ENCODE assay signal across 16 cellular contexts in the genomic region with DNA sequence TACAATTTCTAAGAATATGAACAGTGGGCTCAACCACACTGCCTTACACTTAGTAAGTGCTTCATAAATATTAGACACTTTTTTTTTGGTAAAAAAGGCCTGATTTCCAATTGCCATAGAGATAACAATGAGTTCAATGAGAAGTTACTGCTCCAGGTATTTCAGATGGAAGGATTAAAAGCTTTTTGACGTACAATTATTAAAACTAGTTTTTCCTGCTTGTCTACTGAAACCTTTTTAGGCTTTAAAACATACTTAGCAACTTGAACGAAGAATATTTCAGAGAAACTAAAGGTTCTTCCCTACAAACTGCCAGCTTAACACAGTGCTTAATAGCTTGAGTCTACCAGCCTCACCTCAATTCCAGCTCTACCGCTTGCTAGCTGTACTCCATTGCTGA. TPM values are rescaled to one million over a fixed set of nuclear protein-coding genes. Genes with fewer than 3 reads are reported as not detected.
DNase-seq lines count a peak whose midpoint lies in the region; ATAC-seq and TF ChIP-seq lines count a peak whose summit lies in the region.
"Had no signal": no experiment of that assay in that cellular context is flagged by ENCODE, and none has a peak within 500 bp of the region (broad histone marks: within the 10 kb centered on the region; RNA-seq: fewer than 3 reads in every experiment).

No MANE protein-coding gene starts in this region.

- no peak overlapping the region for H3K14ac ChIP-seq in mesenchymal stem cell (ENCODE audit: low read length in 2 of 2)

- H3K9me3 Mint-ChIP-seq in mesothelial cell of epicardium = no peaks in the 10 kb centered on the region
- H3K9me3 Mint-ChIP-seq: CD4-positive, alpha-beta T cell had no signal

- H3K79me2 ChIP-seq in smooth muscle cell (ENCODE audit: low read depth) (no peaks in the 10 kb centered on the region), mammary epithelial cell (ENCODE audit: insufficient read depth, low read length) (no peaks in the 10 kb centered on the region)

- no peak overlapping the region for H3K18ac ChIP-seq in mesenchymal stem cell (ENCODE audit: low read depth in 1 of 2, low read length in 2 of 2)

- H3K27ac Mint-ChIP-seq in T-helper 17 cell (no peak overlapping the region), mesothelial cell of epicardium (peak overlapping the region; percentile 94)
- H3K27ac Mint-ChIP-seq: CD4-positive, alpha-beta T cell had no signal

- H3K4me1 Mint-ChIP-seq in T-helper 17 cell (peaks cover 30% of the 10 kb centered on the region), mesothelial cell of epicardium (peaks cover 30% of the 10 kb centered on the region)

- H3K36me3 Mint-ChIP-seq in T-helper 17 cell (ENCODE audit: low read depth) (no peaks in the 10 kb centered on the region), mesothelial cell of epicardium (peaks cover 45% of the 10 kb centered on the region)

- no peak overlapping the region for H3K4ac ChIP-seq in mesenchymal stem cell (ENCODE audit: low read depth in 1 of 2, low read length in 2 of 2)

- no peak overlapping the region for H3K23ac ChIP-seq in mesenchymal stem cell (ENCODE audit: low read length in 2 of 2)

- no TSS peak for BruUV-seq in mammary epithelial cell (replicated peaks; lab: Mats Ljungman, UMichigan)

- CTCF ChIA-PET in mammary epithelial cell (lab: Charles Lee; ENCODE audit: low non-redundant PET) = no interaction called here

- H3K36me3 ChIP-seq in esophagus (ENCODE audit: control insufficient read depth in 2 of 2, insufficient read depth in 2 of 2, low read length in 1 of 2) (peaks cover 0 to 13% of the 10 kb centered on the region in 2 donors), smooth muscle cell (ENCODE audit: low read depth) (peaks cover 18% of the 10 kb centered on the region), mammary epithelial cell (ENCODE audit: insufficient read depth, low read length) (peaks cover 44% of the 10 kb centered on the region), mesenchymal stem cell (ENCODE audit: control insufficient read depth in 1 of 2, insufficient read depth in 2 of 2, low read depth in 1 of 2, low read length in 2 of 2) (peaks cover 13 to 85% of the 10 kb centered on the region in 2 experiments)

- H3K4me3 ChIP-seq in esophagus (ENCODE audit: low read depth in 1 of 2, low read length in 2 of 2) (no peak overlapping the region), smooth muscle cell (no peak overlapping the region), mammary epithelial cell (replicated peaks in 1 of 3; ENCODE audit: insufficient read depth in 1 of 3, low read depth in 2 of 3, low read length in 3 of 3) (no peak overlapping the region), mesenchymal stem cell (ENCODE audit: insufficient read depth in 1 of 2, low read depth in 1 of 2, low read length in 2 of 2) (no peak overlapping the region)
- H3K4me3 ChIP-seq: A549, GM23248, HAP-1 had no signal

- no peak for ATAC-seq in T-helper 17 cell
- ATAC-seq in HG03565 (IDR thresholded peaks at IDR 0.05; ENCODE audit: unreplicated experiment) = no peak
- ATAC-seq: A549 had no signal

- H4K8ac ChIP-seq in mesenchymal stem cell (ENCODE audit: low read length) = no peak overlapping the region

- in situ Hi-C loops in mammary epithelial cell (cut with MboI; ENCODE audit: low sequenced_read_pairs in 2 of 2) = no loop called here

- dilution Hi-C loops in mammary epithelial cell (cut with HindIII; ENCODE audit: low sequenced_read_pairs) = loop anchor here (5.0 to 10.0 kb wide), 3 partner anchors 37 to 185 kb away; no protein-coding TSS in a partner anchor

- no peak overlapping the region for H4K91ac ChIP-seq in mesenchymal stem cell (ENCODE audit: low read length)

- H2AK5ac ChIP-seq in mesenchymal stem cell (ENCODE audit: low read length, severe bottlenecking) = no peak overlapping the region

- no peaks in the 10 kb centered on the region for H3K27me3 Mint-ChIP-seq in T-helper 17 cell
- H3K27me3 Mint-ChIP-seq in mesothelial cell of epicardium (ENCODE audit: low read depth) = no peaks in the 10 kb centered on the region
- H3K27me3 Mint-ChIP-seq: CD4-positive, alpha-beta T cell had no signal

- H3K9ac ChIP-seq in smooth muscle cell (ENCODE audit: low read depth) = no peak overlapping the region
- H3K9ac ChIP-seq in mammary epithelial cell (ENCODE audit: insufficient read depth, low read length) = no peak overlapping the region
- H3K9ac ChIP-seq in mesenchymal stem cell (ENCODE audit: low read length) = no peak overlapping the region
- H3K9ac ChIP-seq: GM23248 had no signal

- H3F3A ChIP-seq in smooth muscle cell (ENCODE audit: low read depth) = no peaks in the 10 kb centered on the region

- H2BK120ac ChIP-seq in mesenchymal stem cell (ENCODE audit: low read depth, low read length) = no peak overlapping the region

- H3K27ac ChIP-seq in esophagus (ENCODE audit: low read depth in 2 of 2, low read length in 1 of 2) (peak overlapping the region; percentile 75 to 81), smooth muscle cell (ENCODE audit: low read depth) (peak overlapping the region; percentile 41), mammary epithelial cell (ENCODE audit: insufficient read depth, low read depth, low read length) (no peak overlapping the region), mesenchymal stem cell (ENCODE audit: low read length, poor library complexity, severe bottlenecking) (no peak overlapping the region)
- H3K27ac ChIP-seq: 22Rv1, A549, C4-2B, GM23248 had no signal

- H3K27me3 ChIP-seq in esophagus (ENCODE audit: control insufficient read depth in 1 of 2, insufficient read depth in 2 of 2, low read length in 2 of 2) (no peaks in the 10 kb centered on the region), smooth muscle cell (ENCODE audit: low read depth) (no peaks in the 10 kb centered on the region), mammary epithelial cell (ENCODE audit: insufficient read depth, low read length) (no peaks in the 10 kb centered on the region), mesenchymal stem cell (ENCODE audit: control insufficient read depth in 1 of 2, insufficient read depth in 1 of 2, low read length in 2 of 2) (no peaks in the 10 kb centered on the region)

- H3K4me1 ChIP-seq in esophagus (ENCODE audit: control insufficient read depth in 2 of 2, insufficient read depth in 2 of 2, low read length in 1 of 2) (peaks cover 0 to 5% of the 10 kb centered on the region in 2 donors), smooth muscle cell (ENCODE audit: low read depth) (no peaks in the 10 kb centered on the region), mammary epithelial cell (ENCODE audit: insufficient read depth, low read length) (no peaks in the 10 kb centered on the region), mesenchymal stem cell (ENCODE audit: control insufficient read depth, insufficient read depth, low read depth, low read length) (no peaks in the 10 kb centered on the region)
- H3K4me1 ChIP-seq: A549, Caco-2, HAP-1 had no signal

- H3K79me1 ChIP-seq in mesenchymal stem cell (replicated peaks; ENCODE audit: low read length, poor library complexity, severe bottlenecking) = peaks cover 4% of the 10 kb centered on the region

- DNase-seq in T-helper 17 cell (no peak), mesothelial cell of epicardium (ENCODE audit: low spot score in 2 of 2, unreplicated experiment in 2 of 2) (no peak), smooth muscle cell (lab: John Stamatoyannopoulos, UW; ENCODE audit: unreplicated experiment) (no peak), mammary epithelial cell (no peak), middle frontal gyrus (ENCODE audit: extremely low spot score, low spot score) (no peak), mesenchymal stem cell (no peak)
- DNase-seq: AML-193; Caco-2; CD4-positive, alpha-beta T cell; GM23248 had no signal

- H2AFZ ChIP-seq in smooth muscle cell (ENCODE audit: low read depth) = no peak overlapping the region
- H2AFZ ChIP-seq in mammary epithelial cell (ENCODE audit: low read depth, low read length) = no peak overlapping the region
- no peak overlapping the region for H2AFZ ChIP-seq in mesenchymal stem cell (ENCODE audit: low read depth, low read length)
- H2AFZ ChIP-seq: GM23248 had no signal

- H2BK5ac ChIP-seq in mesenchymal stem cell (ENCODE audit: low read depth, low read length, poor library complexity, severe bottlenecking) = no peak overlapping the region

- H4K20me1 ChIP-seq in smooth muscle cell (ENCODE audit: low read depth) (peaks cover 49% of the 10 kb centered on the region), mammary epithelial cell (ENCODE audit: insufficient read depth, low read length) (no peaks in the 10 kb centered on the region)

- TF ChIP-seq CTCF in mesothelial cell of epicardium (IDR thresholded peaks at IDR 0.05; ENCODE audit: unreplicated experiment) (no peak), smooth muscle cell (IDR thresholded peaks at IDR 0.05; ENCODE audit: borderline replicate concordance, insufficient read depth, poor library complexity, severe bottlenecking) (no peak), mammary epithelial cell (conservative IDR thresholded peaks at IDR 0.05 in 1 of 2, IDR thresholded peaks at IDR 0.05 in 1 of 2; ENCODE audit: extremely low read depth in 1 of 2, insufficient read depth in 1 of 2, low read depth in 1 of 2, low read length in 2 of 2) (no peak)

- intact Hi-C loops in mammary epithelial cell (cut with micrococcal nuclease) = no loop called here

- H3K4me2 ChIP-seq in smooth muscle cell (no peak overlapping the region), mammary epithelial cell (ENCODE audit: insufficient read depth, low read depth, low read length) (no peak overlapping the region), mesenchymal stem cell (ENCODE audit: low read length, poor library complexity, severe bottlenecking) (no peak overlapping the region)
- H3K4me2 ChIP-seq: A549 had no signal

- peak overlapping the region; percentile 19 for H3K4me3 Mint-ChIP-seq in T-helper 17 cell
- peak overlapping the region; percentile 11 for H3K4me3 Mint-ChIP-seq in mesothelial cell of epicardium
- H3K4me3 Mint-ChIP-seq: CD4-positive, alpha-beta T cell had no signal

- no peaks in the 10 kb centered on the region for H3K9me3 ChIP-seq in T-helper 17 cell (ENCODE audit: control insufficient read depth, low read length, poor library complexity, severe bottlenecking)
- H3K9me3 ChIP-seq in esophagus (ENCODE audit: control insufficient read depth in 2 of 2, insufficient read depth in 1 of 2, low read depth in 1 of 2, low read length in 1 of 2) = no peaks in the 10 kb centered on the region
- no peaks in the 10 kb centered on the region for H3K9me3 ChIP-seq in smooth muscle cell (replicated peaks; ENCODE audit: low read depth)
- no peaks in the 10 kb centered on the region for H3K9me3 ChIP-seq in mammary epithelial cell (replicated peaks; ENCODE audit: insufficient read depth, low read length)
- no peaks in the 10 kb centered on the region for H3K9me3 ChIP-seq in mesenchymal stem cell (ENCODE audit: control insufficient read depth, low read length)
- H3K9me3 ChIP-seq: A549, Caco-2, HAP-1 had no signal

- no peak overlapping the region for H2BK15ac ChIP-seq in mesenchymal stem cell (ENCODE audit: low read depth, poor library complexity, severe bottlenecking)

- H2BK12ac ChIP-seq in mesenchymal stem cell (ENCODE audit: low read length in 2 of 2) = no peak overlapping the region

- WGBS in esophagus, 2 donors = 50 to 79% methylated on average over 3 of the region's 3 CpGs
- 79% methylated on average over 3 of the region's 3 CpGs for WGBS in smooth muscle cell (ENCODE audit: low lambda C conversion rate)
- 96% methylated on average over 3 of the region's 3 CpGs for WGBS in mammary epithelial cell (ENCODE audit: low coverage, missing lambda C conversion rate)
- WGBS in mesenchymal stem cell = 97% methylated on average over 3 of the region's 3 CpGs

RNA-seq across cellular contexts. Expression of gene TRIT1, which starts 43.7 kb away (rescaled TPM):
- total RNA-seq in T-helper 17 cell (1 to 10 TPM; 9.5 to 9.8 TPM), mesothelial cell of epicardium (38.6 to 40.3 TPM (median 39.5 TPM) in 3 replicates), smooth muscle cell (22.1 and 26.7 TPM in 2 replicates), mammary epithelial cell (10 to 100 TPM; 21.3 to 24.6 TPM)
- polyA plus RNA-seq in esophagus (10 to 100 TPM; 15.0 to 24.1 TPM), smooth muscle cell (12.8 and 19.7 TPM in 2 replicates), mammary epithelial cell (15.4 TPM)
- polyA minus RNA-seq in mammary epithelial cell = 16.6 TPM
- 10.1 TPM for polyA plus RNA-seq in mesenchymal stem cell (2013, experiment 1 of 2)
- 10.4 TPM for polyA plus RNA-seq in mesenchymal stem cell (2013, experiment 2 of 2)

RNA-seq across cellular contexts. Expression of gene BMP8B, which starts 51.0 kb away (rescaled TPM):
- total RNA-seq in T-helper 17 cell (1 to 10 TPM in 1 of 2 donors, not detected in 1; 1.3 TPM), mesothelial cell of epicardium (0.14 to 0.31 TPM (median 0.18 TPM) in 3 replicates), smooth muscle cell (0.27 TPM in 1 of 2 replicates, not detected in the other), mammary epithelial cell (not detected)
- polyA plus RNA-seq in esophagus (under 1 TPM; 0.12 to 0.36 TPM), smooth muscle cell (0.06 TPM in 1 of 2 replicates, not detected in the other), mammary epithelial cell (0.06 TPM)
- not detected for polyA minus RNA-seq in mammary epithelial cell
- not detected for polyA plus RNA-seq in mesenchymal stem cell (2013, experiment 1 of 2)
- 0.01 TPM for polyA plus RNA-seq in mesenchymal stem cell (2013, experiment 2 of 2)
- total RNA-seq: GM23248 had no signal
- polyA plus RNA-seq: GM23248 had no signal

Comparison
In these comparisons a context has a peak if more than half of its experiments do, and no peak if none do; other contexts are left out.
1. H3K27ac ChIP-seq: peak in esophagus (2 of 2) and smooth muscle cell (single experiment); none in mammary epithelial cell (single experiment) and mesenchymal stem cell (single experiment).